In the genomic region with DNA sequence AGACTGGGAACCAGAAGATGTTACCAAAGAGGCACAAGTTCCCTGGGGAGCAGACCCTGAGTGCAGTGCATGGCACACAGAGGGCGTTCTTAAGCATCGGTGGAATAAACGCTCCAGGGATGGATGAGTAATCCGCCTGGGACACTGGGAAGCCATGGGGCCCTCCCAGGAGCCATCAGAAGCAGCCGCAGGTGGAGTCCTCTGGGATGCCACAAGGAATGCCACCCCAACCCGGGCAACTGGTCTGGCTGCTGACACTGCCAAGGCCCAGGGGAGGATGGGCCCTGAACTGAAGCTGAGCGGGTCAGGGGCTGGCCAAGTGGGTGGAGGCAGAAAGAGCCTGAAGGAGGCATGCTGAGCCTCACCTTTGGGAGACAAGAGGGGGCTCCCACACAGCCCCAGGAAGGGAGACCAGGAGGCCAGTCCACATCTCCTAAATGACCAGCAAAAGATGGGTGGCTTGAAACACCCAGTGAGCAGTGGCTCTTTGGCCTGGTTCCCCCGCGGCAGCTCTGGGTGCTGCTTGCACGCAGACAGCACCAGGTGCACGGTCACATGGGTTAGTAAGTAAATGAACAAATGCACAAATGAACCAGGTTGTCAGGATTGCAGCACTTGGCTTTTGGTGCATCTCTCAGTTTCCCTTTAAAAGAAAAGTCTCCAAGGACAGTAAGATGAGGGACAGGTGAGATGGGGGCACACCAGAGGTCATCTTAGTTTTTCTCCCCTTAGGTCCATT, we compare ENCODE assay signal across 19 cellular contexts.
DNase-seq lines count a peak whose midpoint lies in the region; ATAC-seq and TF ChIP-seq lines count a peak whose summit lies in the region.
"Had no signal": no experiment of that assay in that cellular context is flagged by ENCODE, and none has a peak within 500 bp of the region (broad histone marks: within the 10 kb centered on the region; RNA-seq: fewer than 3 reads in every experiment).

No MANE protein-coding gene starts in this region.

- no peaks in the 10 kb centered on the region for H4K20me1 ChIP-seq in OCI-LY7 (ENCODE audit: insufficient read depth, low read length)

- no peaks in the 10 kb centered on the region for H3K27me3 ChIP-seq in endodermal cell (ENCODE audit: control insufficient read depth, insufficient read depth, low read length, poor library complexity, severe bottlenecking)
- no peaks in the 10 kb centered on the region for H3K27me3 ChIP-seq in A673 (replicated peaks; ENCODE audit: insufficient read depth, low read depth, low read length, poor library complexity)
- H3K27me3 ChIP-seq: esophagus muscularis mucosa, neutrophil, SJSA1, transverse colon had no signal

- CTCF ChIA-PET in OCI-LY7 (lab: Charles Lee; ENCODE audit: unreplicated experiment) (no interaction called here), A673 (lab: Charles Lee) (no interaction called here)

- no peak overlapping the region for H3K9ac ChIP-seq in endodermal cell (ENCODE audit: extremely low read depth, low read length, poor library complexity, severe bottlenecking)

- H3K9me3 ChIP-seq in OCI-LY7 (ENCODE audit: low read length) (no peaks in the 10 kb centered on the region), endodermal cell (ENCODE audit: control insufficient read depth, low read length) (no peaks in the 10 kb centered on the region), A673 (ENCODE audit: low read depth, low read length, poor library complexity, severe bottlenecking) (no peaks in the 10 kb centered on the region)
- H3K9me3 ChIP-seq: esophagus muscularis mucosa, neutrophil, SJSA1, transverse colon had no signal

- no peak overlapping the region for H3K27ac ChIP-seq in OCI-LY7 (ENCODE audit: low read depth, low read length, poor library complexity, severe bottlenecking)
- H3K27ac ChIP-seq in endodermal cell (ENCODE audit: low read depth, low read length), result no peak overlapping the region
- H3K27ac ChIP-seq in A673 (ENCODE audit: low read depth, low read length, poor library complexity, severe bottlenecking), result no peak overlapping the region
- H3K27ac ChIP-seq: esophagus muscularis mucosa, neutrophil, SJSA1, transverse colon had no signal

- H3K4me1 ChIP-seq in OCI-LY7 (ENCODE audit: insufficient read depth, low read length, poor library complexity, severe bottlenecking), result peaks cover 1% of the 10 kb centered on the region
- peaks cover 4% of the 10 kb centered on the region for H3K4me1 ChIP-seq in endodermal cell (ENCODE audit: control insufficient read depth, insufficient read depth, low read length)
- no peaks in the 10 kb centered on the region for H3K4me1 ChIP-seq in A673 (ENCODE audit: insufficient read depth, low read length, poor library complexity, severe bottlenecking)

- intact Hi-C loops in OCI-LY7 (cut with micrococcal nuclease; ENCODE audit: unreplicated experiment) (no loop called here), A673 (cut with micrococcal nuclease; ENCODE audit: unreplicated experiment) (no loop called here)

- H3K36me3 ChIP-seq in OCI-LY7 (ENCODE audit: insufficient read depth, low read length) (no peaks in the 10 kb centered on the region), endodermal cell (ENCODE audit: control insufficient read depth, insufficient read depth, low read length) (no peaks in the 10 kb centered on the region), A673 (ENCODE audit: insufficient read depth, low read length, poor library complexity, severe bottlenecking) (no peaks in the 10 kb centered on the region)
- H3K36me3 ChIP-seq: esophagus muscularis mucosa, neutrophil, SJSA1, transverse colon had no signal

- POLR2A ChIA-PET in OCI-LY7 (lab: Charles Lee) (no interaction called here), A673 (lab: Charles Lee; ENCODE audit: low non-redundant PET) (no interaction called here)

- ATAC-seq in HG03280 (IDR thresholded peaks at IDR 0.05; ENCODE audit: unreplicated experiment), result no peak
- ATAC-seq: stimulated activated naive B cell treated with anti-CD40 and anti-IgM and Interleukin-4, amounts not matched to agents 10 μg/mL and 1 μg/mL and 100 μg/mL, for 72 hours had no signal

- H3K36me3 Mint-ChIP-seq in endodermal cell (ENCODE audit: low read depth), result no peaks in the 10 kb centered on the region
- H3K36me3 Mint-ChIP-seq: stimulated activated naive B cell treated with anti-CD40 and anti-IgM and Interleukin-4, amounts not matched to agents 10 μg/mL and 1 μg/mL and 100 μg/mL, for 72 hours had no signal

- H3K79me2 ChIP-seq in OCI-LY7 (ENCODE audit: insufficient read depth, low read depth, low read length), result no peaks in the 10 kb centered on the region

- H3K4me3 ChIP-seq in OCI-LY7 (ENCODE audit: low read depth, low read length, poor library complexity, severe bottlenecking) (no peak overlapping the region), endodermal cell (ENCODE audit: low read length) (no peak overlapping the region), A673 (ENCODE audit: low read depth, low read length, poor library complexity, severe bottlenecking) (no peak overlapping the region)
- H3K4me3 ChIP-seq: esophagus muscularis mucosa, SJSA1, transverse colon had no signal

- WGBS in endodermal cell (ENCODE audit: insufficient coverage in 1 of 2, insufficient read length in 1 of 2), 2 experiments, result 93% methylated on average over 5 to 11 of the region's 11 CpGs

- TF ChIP-seq CTCF in OCI-LY7 (conservative IDR thresholded peaks at IDR 0.05; ENCODE audit: low read length) (no peak), endodermal cell (conservative IDR thresholded peaks at IDR 0.05) (no peak), A673 (conservative IDR thresholded peaks at IDR 0.05; ENCODE audit: low read depth, low read length) (no peak)

- peaks cover 19% of the 10 kb centered on the region for H3K4me1 Mint-ChIP-seq in endodermal cell
- H3K4me1 Mint-ChIP-seq: stimulated activated naive B cell treated with anti-CD40 and anti-IgM and Interleukin-4, amounts not matched to agents 10 μg/mL and 1 μg/mL and 100 μg/mL, for 72 hours had no signal

- peak overlapping the region; percentile 79 for H3K27ac Mint-ChIP-seq in endodermal cell
- H3K27ac Mint-ChIP-seq: stimulated activated naive B cell treated with anti-CD40 and anti-IgM and Interleukin-4, amounts not matched to agents 10 μg/mL and 1 μg/mL and 100 μg/mL, for 72 hours had no signal

- H2AFZ ChIP-seq in OCI-LY7 (ENCODE audit: low read length), result no peak overlapping the region

- no peak overlapping the region for H3K4me3 Mint-ChIP-seq in endodermal cell
- H3K4me3 Mint-ChIP-seq: stimulated activated naive B cell treated with anti-CD40 and anti-IgM and Interleukin-4, amounts not matched to agents 10 μg/mL and 1 μg/mL and 100 μg/mL, for 72 hours had no signal

- peak; percentile 10 for DNase-seq in SIG-M5 treated with dmso at 0.1 percent for 504 hours (lab: John Stamatoyannopoulos, UW; ENCODE audit: unreplicated experiment)
- no peak for DNase-seq in SIG-M5 (lab: John Stamatoyannopoulos, UW)
- peak; percentile 40 for DNase-seq in OCI-LY7 (ENCODE audit: low spot score)
- DNase-seq in endodermal cell, result no peak
- DNase-seq in NCI-H524 (lab: John Stamatoyannopoulos, UW), result no peak
- DNase-seq in NCI-H1092 treated with DMSO at 0.1 percent for 48 hours (lab: John Stamatoyannopoulos, UW), result no peak
- no peak for DNase-seq in A673 (ENCODE audit: low spot score)
- DNase-seq: activated CD4-positive, alpha-beta T cell treated with anti-CD3 and anti-CD28 coated beads for 4 hours; activated gamma-delta T cell; amniotic stem cell; caudate nucleus; DMS79; stimulated activated naive B cell treated with anti-CD40 and anti-IgM and Interleukin-4, amounts not matched to agents 10 μg/mL and 1 μg/mL and 100 μg/mL, for 72 hours; T-helper 9 cell; transverse colon had no signal

- peaks cover 14% of the 10 kb centered on the region for H3K27me3 Mint-ChIP-seq in endodermal cell (ENCODE audit: insufficient read depth)

- BruUV-seq in OCI-LY7 (replicated peaks; lab: Mats Ljungman, UMichigan) (no TSS peak), A673 (replicated peaks; lab: Mats Ljungman, UMichigan) (no TSS peak)

- no peaks in the 10 kb centered on the region for H3K9me2 ChIP-seq in OCI-LY7 (ENCODE audit: insufficient read depth, low read length)

- H3K9me3 Mint-ChIP-seq in endodermal cell, result no peaks in the 10 kb centered on the region
- H3K9me3 Mint-ChIP-seq: stimulated activated naive B cell treated with anti-CD40 and anti-IgM and Interleukin-4, amounts not matched to agents 10 μg/mL and 1 μg/mL and 100 μg/mL, for 72 hours had no signal

- no peak overlapping the region for H3K4me2 ChIP-seq in OCI-LY7 (ENCODE audit: low read length)

Comparison
In these comparisons a context has a peak if more than half of its experiments do, and no peak if none do; other contexts are left out.
1. DNase-seq: peak in SIG-M5 treated with dmso at 0.1 percent for 504 hours (single experiment) and OCI-LY7 (single experiment); none in SIG-M5 (single experiment), endodermal cell (single experiment), NCI-H524 (0 of 2), NCI-H1092 treated with DMSO at 0.1 percent for 48 hours (single experiment) and A673 (single experiment).